ENCODE assay signal across 1 cellular context in the genomic region with DNA sequence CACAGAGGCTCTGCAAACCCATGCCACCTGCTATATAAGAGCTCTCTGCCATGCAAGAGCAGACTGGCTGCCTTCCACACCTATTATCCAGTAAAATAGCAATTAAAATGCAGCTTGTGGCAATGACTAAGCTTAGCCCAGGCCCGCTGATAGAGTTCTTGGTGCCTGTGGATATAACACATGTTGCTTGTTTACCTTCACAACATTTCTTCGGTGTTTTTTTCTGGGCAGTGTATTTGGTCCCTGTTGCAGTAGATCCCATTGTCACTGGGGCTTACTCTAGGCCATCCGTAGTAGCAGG.
TF ChIP-seq lines count a peak whose summit lies in the region.

No MANE protein-coding gene starts in this region.

TF ChIP-seq in GM12878, 131 proteins besides CTCF, POLR2A, EP300 and RAD21 (continued from another document):
- TF ChIP-seq POLR2AphosphoS2 (IDR thresholded peaks at IDR 0.05; ENCODE audit: low read depth, low read length) (no peak), CREB1 (IDR thresholded peaks at IDR 0.05; ENCODE audit: low read depth) (no peak)
- TF ChIP-seq, protein P1, sequence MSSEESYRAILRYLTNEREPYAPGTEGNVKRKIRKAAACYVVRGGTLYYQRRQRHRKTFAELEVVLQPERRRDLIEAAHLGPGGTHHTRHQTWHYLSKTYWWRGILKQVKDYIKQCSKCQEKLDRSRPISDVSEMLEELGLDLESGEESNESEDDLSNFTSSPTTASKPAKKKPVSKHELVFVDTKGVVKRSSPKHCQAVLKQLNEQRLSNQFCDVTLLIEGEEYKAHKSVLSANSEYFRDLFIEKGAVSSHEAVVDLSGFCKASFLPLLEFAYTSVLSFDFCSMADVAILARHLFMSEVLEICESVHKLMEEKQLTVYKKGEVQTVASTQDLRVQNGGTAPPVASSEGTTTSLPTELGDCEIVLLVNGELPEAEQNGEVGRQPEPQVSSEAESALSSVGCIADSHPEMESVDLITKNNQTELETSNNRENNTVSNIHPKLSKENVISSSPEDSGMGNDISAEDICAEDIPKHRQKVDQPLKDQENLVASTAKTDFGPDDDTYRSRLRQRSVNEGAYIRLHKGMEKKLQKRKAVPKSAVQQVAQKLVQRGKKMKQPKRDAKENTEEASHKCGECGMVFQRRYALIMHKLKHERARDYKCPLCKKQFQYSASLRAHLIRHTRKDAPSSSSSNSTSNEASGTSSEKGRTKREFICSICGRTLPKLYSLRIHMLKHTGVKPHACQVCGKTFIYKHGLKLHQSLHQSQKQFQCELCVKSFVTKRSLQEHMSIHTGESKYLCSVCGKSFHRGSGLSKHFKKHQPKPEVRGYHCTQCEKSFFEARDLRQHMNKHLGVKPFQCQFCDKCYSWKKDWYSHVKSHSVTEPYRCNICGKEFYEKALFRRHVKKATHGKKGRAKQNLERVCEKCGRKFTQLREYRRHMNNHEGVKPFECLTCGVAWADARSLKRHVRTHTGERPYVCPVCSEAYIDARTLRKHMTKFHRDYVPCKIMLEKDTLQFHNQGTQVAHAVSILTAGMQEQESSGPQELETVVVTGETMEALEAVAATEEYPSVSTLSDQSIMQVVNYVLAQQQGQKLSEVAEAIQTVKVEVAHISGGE (CRISPR knock-in tag; IDR thresholded peaks at IDR 0.05): no peak
- TF ChIP-seq, protein P2, sequence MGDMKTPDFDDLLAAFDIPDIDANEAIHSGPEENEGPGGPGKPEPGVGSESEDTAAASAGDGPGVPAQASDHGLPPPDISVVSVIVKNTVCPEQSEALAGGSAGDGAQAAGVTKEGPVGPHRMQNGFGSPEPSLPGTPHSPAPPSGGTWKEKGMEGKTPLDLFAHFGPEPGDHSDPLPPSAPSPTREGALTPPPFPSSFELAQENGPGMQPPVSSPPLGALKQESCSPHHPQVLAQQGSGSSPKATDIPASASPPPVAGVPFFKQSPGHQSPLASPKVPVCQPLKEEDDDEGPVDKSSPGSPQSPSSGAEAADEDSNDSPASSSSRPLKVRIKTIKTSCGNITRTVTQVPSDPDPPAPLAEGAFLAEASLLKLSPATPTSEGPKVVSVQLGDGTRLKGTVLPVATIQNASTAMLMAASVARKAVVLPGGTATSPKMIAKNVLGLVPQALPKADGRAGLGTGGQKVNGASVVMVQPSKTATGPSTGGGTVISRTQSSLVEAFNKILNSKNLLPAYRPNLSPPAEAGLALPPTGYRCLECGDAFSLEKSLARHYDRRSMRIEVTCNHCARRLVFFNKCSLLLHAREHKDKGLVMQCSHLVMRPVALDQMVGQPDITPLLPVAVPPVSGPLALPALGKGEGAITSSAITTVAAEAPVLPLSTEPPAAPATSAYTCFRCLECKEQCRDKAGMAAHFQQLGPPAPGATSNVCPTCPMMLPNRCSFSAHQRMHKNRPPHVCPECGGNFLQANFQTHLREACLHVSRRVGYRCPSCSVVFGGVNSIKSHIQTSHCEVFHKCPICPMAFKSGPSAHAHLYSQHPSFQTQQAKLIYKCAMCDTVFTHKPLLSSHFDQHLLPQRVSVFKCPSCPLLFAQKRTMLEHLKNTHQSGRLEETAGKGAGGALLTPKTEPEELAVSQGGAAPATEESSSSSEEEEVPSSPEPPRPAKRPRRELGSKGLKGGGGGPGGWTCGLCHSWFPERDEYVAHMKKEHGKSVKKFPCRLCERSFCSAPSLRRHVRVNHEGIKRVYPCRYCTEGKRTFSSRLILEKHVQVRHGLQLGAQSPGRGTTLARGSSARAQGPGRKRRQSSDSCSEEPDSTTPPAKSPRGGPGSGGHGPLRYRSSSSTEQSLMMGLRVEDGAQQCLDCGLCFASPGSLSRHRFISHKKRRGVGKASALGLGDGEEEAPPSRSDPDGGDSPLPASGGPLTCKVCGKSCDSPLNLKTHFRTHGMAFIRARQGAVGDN (IDR thresholded peaks at IDR 0.05): no peak
- TF ChIP-seq, protein P3, sequence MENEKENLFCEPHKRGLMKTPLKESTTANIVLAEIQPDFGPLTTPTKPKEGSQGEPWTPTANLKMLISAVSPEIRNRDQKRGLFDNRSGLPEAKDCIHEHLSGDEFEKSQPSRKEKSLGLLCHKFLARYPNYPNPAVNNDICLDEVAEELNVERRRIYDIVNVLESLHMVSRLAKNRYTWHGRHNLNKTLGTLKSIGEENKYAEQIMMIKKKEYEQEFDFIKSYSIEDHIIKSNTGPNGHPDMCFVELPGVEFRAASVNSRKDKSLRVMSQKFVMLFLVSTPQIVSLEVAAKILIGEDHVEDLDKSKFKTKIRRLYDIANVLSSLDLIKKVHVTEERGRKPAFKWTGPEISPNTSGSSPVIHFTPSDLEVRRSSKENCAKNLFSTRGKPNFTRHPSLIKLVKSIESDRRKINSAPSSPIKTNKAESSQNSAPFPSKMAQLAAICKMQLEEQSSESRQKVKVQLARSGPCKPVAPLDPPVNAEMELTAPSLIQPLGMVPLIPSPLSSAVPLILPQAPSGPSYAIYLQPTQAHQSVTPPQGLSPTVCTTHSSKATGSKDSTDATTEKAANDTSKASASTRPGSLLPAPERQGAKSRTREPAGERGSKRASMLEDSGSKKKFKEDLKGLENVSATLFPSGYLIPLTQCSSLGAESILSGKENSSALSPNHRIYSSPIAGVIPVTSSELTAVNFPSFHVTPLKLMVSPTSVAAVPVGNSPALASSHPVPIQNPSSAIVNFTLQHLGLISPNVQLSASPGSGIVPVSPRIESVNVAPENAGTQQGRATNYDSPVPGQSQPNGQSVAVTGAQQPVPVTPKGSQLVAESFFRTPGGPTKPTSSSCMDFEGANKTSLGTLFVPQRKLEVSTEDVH (IDR thresholded peaks at IDR 0.05; ENCODE audit: low read depth, partially characterized antibody): no peak
